In genomic region chr7:133355822-133356221, GRCh38 we compare ENCODE assay signal across 28 cellular contexts.
"Had no signal": no experiment of that assay in that cellular context is flagged by ENCODE, and none has a peak within 500 bp of the region (broad histone marks: within the 10 kb centered on the region; RNA-seq: fewer than 3 reads in every experiment).

No MANE protein-coding gene starts in this region.

- H3K27ac ChIP-seq: ascending aorta, breast epithelium, cardiac muscle cell, colonic mucosa, foreskin keratinocyte, gastrocnemius medialis, heart left ventricle had no signal

- FAIRE-seq: endometrium had no signal

- H3K4me1 ChIP-seq: breast epithelium, colonic mucosa, foreskin keratinocyte had no signal

- H3K36me3 ChIP-seq: ascending aorta, breast epithelium, cardiac muscle cell, colonic mucosa had no signal

- DNase-seq: activated CD4-positive, alpha-beta memory T cell treated with anti-CD3 and anti-CD28 coated beads, Interleukin-2, amount 10 ng/mL, durations not matched to agents 7 days and 5 days; activated CD4-positive, alpha-beta T cell treated with anti-CD3 and anti-CD28 coated beads for 1 hour; activated CD4-positive, alpha-beta T cell treated with anti-CD3 and anti-CD28 coated beads for 4 hours; activated CD4-positive, alpha-beta T cell treated with anti-CD3 and anti-CD28 coated beads, Interleukin-2, amount 10 ng/mL, durations not matched to agents 7 days and 5 days; activated CD4-positive, alpha-beta T cell treated with anti-CD3 and anti-CD28 coated beads, Interleukin-2, amount 50 U/mL, for 4 hours; activated CD8-positive, alpha-beta memory T cell treated with anti-CD3 and anti-CD28 coated beads, Interleukin-2, amount 50 U/mL, for 48 hours; activated gamma-delta T cell; activated naive CD4-positive, alpha-beta T cell; activated naive CD4-positive, alpha-beta T cell treated with anti-CD3 and anti-CD28 coated beads, Interleukin-2, amount 10 ng/mL, durations not matched to agents 7 days and 5 days; activated naive CD8-positive, alpha-beta T cell treated with anti-CD3 and anti-CD28 coated beads, Interleukin-2, amount 10 ng/mL, durations not matched to agents 7 days and 5 days; activated T-cell treated with anti-CD3 and anti-CD28 coated beads for 4 hours; activated T-cell treated with anti-CD3 and anti-CD28 coated beads, Interleukin-2, amount 50 U/mL, for 24 hours; activated T-cell treated with anti-CD3 and anti-CD28 coated beads, Interleukin-2, amount 50 U/mL, for 72 hours; central memory CD4-positive, alpha-beta T cell; cerebellar nuclear complex; colonic mucosa; effector CD8-positive, alpha-beta T cell; gastrocnemius medialis; glutamatergic neuron; heart left ventricle; T-helper 2 cell had no signal

- ATAC-seq: activated naive CD4-positive, alpha-beta T cell treated with anti-CD3 and anti-CD28 coated beads, Interleukin-2, amount 50 U/mL, for 72 hours; activated T-cell treated with anti-CD3 and anti-CD28 coated beads, Interleukin-2, amount 50 U/mL, for 72 hours; esophagus mucosa; foreskin keratinocyte; gastrocnemius medialis; heart left ventricle had no signal

- H3K27me3 ChIP-seq: ascending aorta, breast epithelium, cardiac muscle cell, colonic mucosa, foreskin keratinocyte, gastrocnemius medialis, heart left ventricle had no signal

- H3K9me3 ChIP-seq: colonic mucosa had no signal

- H3K4me3 ChIP-seq: ascending aorta, breast epithelium, cardiac muscle cell, colonic mucosa, gastrocnemius medialis, heart left ventricle had no signal
